ENCODE assay signal across 8 cellular contexts in genomic region chr10:27743736-27744477, GRCh38. TPM values are rescaled to one million over a fixed set of nuclear protein-coding genes. Genes with fewer than 3 reads are reported as not detected.
DNase-seq lines count a peak whose midpoint lies in the region; ATAC-seq, FAIRE-seq and TF ChIP-seq lines count a peak whose summit lies in the region.

No MANE protein-coding gene starts in this region.

- H3K27me3 ChIP-seq in fibroblast of lung (ENCODE audit: control insufficient read depth, insufficient read depth, low read length) (peaks cover 54% of the 10 kb centered on the region), neutrophil (peaks cover 99% of the 10 kb centered on the region)

- H3K9me3 Mint-ChIP-seq in Calu3 (ENCODE audit: low read depth, unreplicated experiment), result no peaks in the 10 kb centered on the region

- CTCF ChIA-PET in Calu3 (lab: Charles Lee), result interaction anchor here (0.7 kb wide), 2 partner anchors 436 to 652 kb away, joined by 3 read pairs; no protein-coding TSS in a partner anchor

- H4K20me1 ChIP-seq in fibroblast of lung (ENCODE audit: control insufficient read depth, extremely low read depth, insufficient read depth, low read length), result no peaks in the 10 kb centered on the region

- H3K27me3 Mint-ChIP-seq in Calu3 (ENCODE audit: unreplicated experiment) (peaks cover 47% of the 10 kb centered on the region), T-helper 17 cell (peaks cover 65% of the 10 kb centered on the region)

- H3K27ac Mint-ChIP-seq in Calu3 (ENCODE audit: unreplicated experiment) (peak overlapping the region; percentile 79), T-helper 17 cell (peak overlapping the region; percentile 41)

- H3K4me3 ChIP-seq in fibroblast of lung (replicated peaks in 1 of 4; ENCODE audit: control extremely low read depth in 1 of 4, insufficient read depth in 1 of 4, low read depth in 3 of 4, low read length in 4 of 4), result peak overlapping the region; percentile 49 to 61 (median 54)
- peak overlapping the region; percentile 67 to 74 for H3K4me3 ChIP-seq in neutrophil (ENCODE audit: low read depth in 1 of 2, low read length in 1 of 2)

- H3K4me1 ChIP-seq in fibroblast of lung (ENCODE audit: control insufficient read depth, extremely low read depth, insufficient read depth, low read length), result no peaks in the 10 kb centered on the region
- peaks cover 55 to 62% of the 10 kb centered on the region in 2 experiments for H3K4me1 ChIP-seq in neutrophil (ENCODE audit: control insufficient read depth in 1 of 2, insufficient read depth in 1 of 2, low read depth in 1 of 2, low read length in 1 of 2)

- H3K36me3 Mint-ChIP-seq in Calu3 (ENCODE audit: insufficient read depth, unreplicated experiment) (peaks cover 39% of the 10 kb centered on the region), T-helper 17 cell (ENCODE audit: low read depth) (peaks cover 6% of the 10 kb centered on the region)

- H3K36me3 ChIP-seq in fibroblast of lung (ENCODE audit: control insufficient read depth, insufficient read depth, low read length), result no peaks in the 10 kb centered on the region
- H3K36me3 ChIP-seq in neutrophil, result no peaks in the 10 kb centered on the region

- H3K79me2 ChIP-seq in fibroblast of lung (ENCODE audit: control insufficient read depth, insufficient read depth, low read length), result no peaks in the 10 kb centered on the region

- FAIRE-seq in D721Med (lab: Jason Lieb, UNC), result no peak

- H2AFZ ChIP-seq in fibroblast of lung (ENCODE audit: low read length), result peak overlapping the region; percentile 19

- TF ChIP-seq CTCF in Calu3 (IDR thresholded peaks at IDR 0.05; ENCODE audit: unreplicated experiment), result no peak
- no peak for TF ChIP-seq CTCF in fibroblast of lung (conservative IDR thresholded peaks at IDR 0.05 in 1 of 2, IDR thresholded peaks at IDR 0.05 in 1 of 2; ENCODE audit: low read depth in 1 of 2, low read length in 2 of 2)
- no peak for TF ChIP-seq CTCF in neutrophil (IDR thresholded peaks at IDR 0.05)
- TF ChIP-seq CTCF in D721Med (IDR thresholded peaks at IDR 0.05; ENCODE audit: insufficient read depth, missing control alignments), result no peak

- H3K4me1 Mint-ChIP-seq in Calu3 (ENCODE audit: low read depth, unreplicated experiment), result peaks cover 15% of the 10 kb centered on the region
- H3K4me1 Mint-ChIP-seq in T-helper 17 cell, result peaks cover 28% of the 10 kb centered on the region

- peak overlapping the region; percentile 78 for H3K4me2 ChIP-seq in fibroblast of lung (ENCODE audit: extremely low read depth, insufficient read depth, low read length)

- ATAC-seq in T-helper 17 cell, result no peak
- no peak for ATAC-seq in HG02571 (IDR thresholded peaks at IDR 0.05; ENCODE audit: unreplicated experiment)

- no TSS peak for BruUV-seq in Calu3 (replicated peaks; lab: Mats Ljungman, UMichigan)

- no peaks in the 10 kb centered on the region for H3K9me3 ChIP-seq in T-helper 17 cell (ENCODE audit: control insufficient read depth, low read length, poor library complexity, severe bottlenecking)
- H3K9me3 ChIP-seq in fibroblast of lung (ENCODE audit: control insufficient read depth, insufficient read depth, low read depth, low read length), result no peaks in the 10 kb centered on the region
- no peaks in the 10 kb centered on the region for H3K9me3 ChIP-seq in neutrophil

- no peak for DNase-seq in Calu3
- no peak for DNase-seq in T-helper 17 cell
- DNase-seq in fibroblast of lung (ENCODE audit: low read depth in 2 of 2), result peak in 1 of 2 donors; percentile 39
- no peak for DNase-seq in D721Med (ENCODE audit: insufficient read length, low spot score)
- DNase-seq in HPDE6-E6E7 (ENCODE audit: extremely low spot score), result no peak
- no peak for DNase-seq in A172 (ENCODE audit: low spot score)

- H3K9ac ChIP-seq in fibroblast of lung (ENCODE audit: insufficient read depth, low read length), result no peak overlapping the region

- peak overlapping the region; percentile 85 for H3K4me3 Mint-ChIP-seq in Calu3 (ENCODE audit: low read depth, unreplicated experiment)
- peak overlapping the region; percentile 88 for H3K4me3 Mint-ChIP-seq in T-helper 17 cell

- H3K27ac ChIP-seq in fibroblast of lung (ENCODE audit: insufficient read depth, low read length) (no peak overlapping the region), neutrophil (no peak overlapping the region)

- intact Hi-C loops in Calu3 (cut with micrococcal nuclease; ENCODE audit: unreplicated experiment), result loop anchor here (5.0 kb wide), 1 partner anchor 433 kb away; no protein-coding TSS in a partner anchor

RNA-seq across cellular contexts. Expression of gene MKX, which starts 1.7 kb away (rescaled TPM):
- total RNA-seq in Calu3 (2022) (1.5 and 2.3 TPM in 2 replicates), T-helper 17 cell (not detected), fibroblast of lung (2.8 and 15.0 TPM in 2 replicates)
- 1.3 and 2.2 TPM in 2 replicates for polyA plus RNA-seq in fibroblast of lung
- 1.2 and 1.5 TPM in 2 replicates for polyA plus RNA-seq in fibroblast of lung (2012)
- polyA minus RNA-seq in fibroblast of lung (ENCODE audit: low replicate concordance), result 0.26 TPM in 1 of 2 replicates, not detected in the other
- total RNA-seq in A172 (2014; rRNA removed; shearing (Covaris generic)), result 185 and 203 TPM in 2 replicates

Comparison
In these comparisons a context has a peak if more than half of its experiments do, and no peak if none do; other contexts are left out.
1. RNA of gene MKX, which starts 1.7 kb away (total RNA-seq): 185 to 203 TPM in A172; 2.8 to 15.0 TPM in fibroblast of lung, 1.5 to 2.3 TPM in Calu3 and not detected in T-helper 17 cell; every median in the first group is over 10 times any median in the second.